Comparison of ENCODE assay signal across 8 cellular contexts in genomic region chr1:36160949-36161485, GRCh38. TPM values are rescaled to one million over a fixed set of nuclear protein-coding genes. Genes with fewer than 3 reads are reported as not detected.
DNase-seq lines count a peak whose midpoint lies in the region; ATAC-seq and TF ChIP-seq lines count a peak whose summit lies in the region.

No MANE protein-coding gene starts in this region.

- peak overlapping the region; percentile 76 for H3K4me3 ChIP-seq in endodermal cell (ENCODE audit: low read length)
- H3K4me3 ChIP-seq in mesodermal cell (ENCODE audit: extremely low read depth, insufficient read depth, low read length, poor library complexity, severe bottlenecking) = peak overlapping the region; percentile 38

- CTCF ChIA-PET in activated CD8-positive, alpha-beta T cell treated with anti-CD3 and anti-CD28 coated beads, Interleukin-2, amount 10 ng/mL, durations not matched to agents 7 days and 5 days (lab: Charles Lee) = interaction anchor here (0.8 to 6.7 kb wide), 11 partner anchors 10 to 182 kb away, joined by 4 to 157 read pairs (median 7); partner anchors contain the start of genes SH3D21, THRAP3 and TRAPPC3

- WGBS in endodermal cell (ENCODE audit: insufficient coverage in 1 of 2, insufficient read length in 1 of 2), 2 experiments = 23 to 25% methylated on average over 8 to 12 of the region's 12 CpGs
- 8 to 11% methylated on average over 7 to 11 of the region's 12 CpGs for WGBS in mesodermal cell (ENCODE audit: insufficient coverage in 2 of 2), 2 experiments

- H3K27me3 Mint-ChIP-seq in activated CD8-positive, alpha-beta T cell treated with anti-CD3 and anti-CD28 coated beads, Interleukin-2, amount 10 ng/mL, durations not matched to agents 7 days and 5 days (ENCODE audit: low read depth) = no peaks in the 10 kb centered on the region
- H3K27me3 Mint-ChIP-seq in endodermal cell (ENCODE audit: insufficient read depth) = no peaks in the 10 kb centered on the region

- H3K27me3 ChIP-seq in endodermal cell (ENCODE audit: control insufficient read depth, insufficient read depth, low read length, poor library complexity, severe bottlenecking) = no peaks in the 10 kb centered on the region

- peak overlapping the region; percentile 76 for H3K27ac ChIP-seq in endodermal cell (ENCODE audit: low read depth, low read length)
- peak overlapping the region; percentile 84 for H3K27ac ChIP-seq in mesodermal cell (ENCODE audit: low read depth, low read length, severe bottlenecking)

- H3K36me3 ChIP-seq in endodermal cell (ENCODE audit: control insufficient read depth, insufficient read depth, low read length) (peaks cover 45% of the 10 kb centered on the region), mesodermal cell (ENCODE audit: control insufficient read depth, insufficient read depth, low read length) (peaks cover 72% of the 10 kb centered on the region)

- peak; percentile 43 for ATAC-seq in activated CD8-positive, alpha-beta T cell treated with anti-CD3 and anti-CD28 coated beads, Interleukin-2, amount 10 ng/mL, durations not matched to agents 7 days and 5 days
- ATAC-seq in stimulated activated naive CD8-positive, alpha-beta T cell treated with anti-CD3 and anti-CD28 coated beads, Interleukin-15, Interleukin-2, amounts not matched to agents 100 U/mL and 50 U/mL, for 24 hours = peak; percentile 64
- no peak for ATAC-seq in HG03097 (IDR thresholded peaks at IDR 0.05; ENCODE audit: low FRiP score, unreplicated experiment)

- peak overlapping the region; percentile 89 for H3K27ac Mint-ChIP-seq in activated CD8-positive, alpha-beta T cell treated with anti-CD3 and anti-CD28 coated beads, Interleukin-2, amount 10 ng/mL, durations not matched to agents 7 days and 5 days
- peak overlapping the region; percentile 87 for H3K27ac Mint-ChIP-seq in endodermal cell

- H3K4me1 ChIP-seq in endodermal cell (ENCODE audit: control insufficient read depth, insufficient read depth, low read length) = peaks cover 32% of the 10 kb centered on the region
- peaks cover 47% of the 10 kb centered on the region for H3K4me1 ChIP-seq in mesodermal cell (ENCODE audit: control insufficient read depth, insufficient read depth, low read length, poor library complexity, severe bottlenecking)

- H3K9me3 Mint-ChIP-seq in activated CD8-positive, alpha-beta T cell treated with anti-CD3 and anti-CD28 coated beads, Interleukin-2, amount 10 ng/mL, durations not matched to agents 7 days and 5 days (ENCODE audit: insufficient read depth) = no peaks in the 10 kb centered on the region
- H3K9me3 Mint-ChIP-seq in endodermal cell = no peaks in the 10 kb centered on the region

- H3K9me3 ChIP-seq in endodermal cell (ENCODE audit: control insufficient read depth, low read length) = no peaks in the 10 kb centered on the region
- H3K9me3 ChIP-seq in mesodermal cell (ENCODE audit: control insufficient read depth, low read length) = no peaks in the 10 kb centered on the region

- peak; percentile 73 for TF ChIP-seq CTCF in endodermal cell (conservative IDR thresholded peaks at IDR 0.05)

- H3K36me3 Mint-ChIP-seq in activated CD8-positive, alpha-beta T cell treated with anti-CD3 and anti-CD28 coated beads, Interleukin-2, amount 10 ng/mL, durations not matched to agents 7 days and 5 days (ENCODE audit: low read depth) = peaks cover 68% of the 10 kb centered on the region
- peaks cover 29% of the 10 kb centered on the region for H3K36me3 Mint-ChIP-seq in endodermal cell (ENCODE audit: low read depth)

- H3K4me3 Mint-ChIP-seq in activated CD8-positive, alpha-beta T cell treated with anti-CD3 and anti-CD28 coated beads, Interleukin-2, amount 10 ng/mL, durations not matched to agents 7 days and 5 days = peak overlapping the region; percentile 72
- peak overlapping the region; percentile 51 for H3K4me3 Mint-ChIP-seq in endodermal cell

- peak overlapping the region; percentile 42 for H3K9ac ChIP-seq in endodermal cell (ENCODE audit: extremely low read depth, low read length, poor library complexity, severe bottlenecking)

- TF ChIP-seq POLR2A in GM15510 (IDR thresholded peaks at IDR 0.05; ENCODE audit: borderline replicate concordance, extremely low read depth, insufficient read length) = peak; percentile 65

- POLR2A ChIA-PET in activated CD8-positive, alpha-beta T cell treated with anti-CD3 and anti-CD28 coated beads, Interleukin-2, amount 10 ng/mL, durations not matched to agents 7 days and 5 days (lab: Charles Lee) = interaction anchor here (0.6 to 4.6 kb wide), 11 partner anchors 9 to 298 kb away, joined by 3 to 56 read pairs (median 6); partner anchors contain the start of genes THRAP3 and TRAPPC3

- DNase-seq in NCI-H2029 treated with DMSO at 0.1 percent for 48 hours (lab: John Stamatoyannopoulos, UW) (peak; percentile 9), endodermal cell (peak; percentile 89), NCI-H82 (lab: John Stamatoyannopoulos, UW) (no peak)
- DNase-seq in activated CD8-positive, alpha-beta T cell treated with anti-CD3 and anti-CD28 coated beads, Interleukin-2, amount 10 ng/mL, durations not matched to agents 7 days and 5 days = peak; percentile 84
- DNase-seq in stimulated activated naive CD8-positive, alpha-beta T cell treated with anti-CD3 and anti-CD28 coated beads, Interleukin-15, Interleukin-2, amounts not matched to agents 100 U/mL and 50 U/mL, for 24 hours = peak; percentile 79

- peaks cover 68% of the 10 kb centered on the region for H3K4me1 Mint-ChIP-seq in activated CD8-positive, alpha-beta T cell treated with anti-CD3 and anti-CD28 coated beads, Interleukin-2, amount 10 ng/mL, durations not matched to agents 7 days and 5 days (ENCODE audit: low read depth)
- H3K4me1 Mint-ChIP-seq in endodermal cell = peaks cover 58% of the 10 kb centered on the region

RNA-seq across cellular contexts. Expression of gene MAP7D1, which starts 5.1 kb away (rescaled TPM):
- 100 to 1,000 TPM; 235 to 245 TPM for total RNA-seq in activated CD8-positive, alpha-beta T cell treated with anti-CD3 and anti-CD28 coated beads, Interleukin-2, amount 10 ng/mL, durations not matched to agents 7 days and 5 days
- total RNA-seq in endodermal cell = 100 to 1,000 TPM; 119 to 120 TPM
- 121 TPM for polyA plus RNA-seq in endodermal cell (2013, experiment 1 of 2)
- polyA plus RNA-seq in endodermal cell (2013, experiment 2 of 2) = 114 TPM
- polyA plus RNA-seq in mesodermal cell (2013, experiment 1 of 2) = 148 TPM
- 124 TPM for polyA plus RNA-seq in mesodermal cell (2013, experiment 2 of 2)

RNA-seq across cellular contexts. Expression of gene TRAPPC3, which starts 11.7 kb away (rescaled TPM):
- total RNA-seq in activated CD8-positive, alpha-beta T cell treated with anti-CD3 and anti-CD28 coated beads, Interleukin-2, amount 10 ng/mL, durations not matched to agents 7 days and 5 days = 10 to 100 TPM; 55.6 to 56.4 TPM
- 10 to 100 TPM; 61.5 to 79.9 TPM for total RNA-seq in endodermal cell
- polyA plus RNA-seq in endodermal cell (2013, experiment 1 of 2) = 69.1 TPM
- 71.4 TPM for polyA plus RNA-seq in endodermal cell (2013, experiment 2 of 2)
- 61.7 TPM for polyA plus RNA-seq in mesodermal cell (2013, experiment 1 of 2)
- 55.2 TPM for polyA plus RNA-seq in mesodermal cell (2013, experiment 2 of 2)

RNA-seq across cellular contexts. Expression of gene COL8A2, which starts 36.0 kb away (rescaled TPM):
- total RNA-seq in activated CD8-positive, alpha-beta T cell treated with anti-CD3 and anti-CD28 coated beads, Interleukin-2, amount 10 ng/mL, durations not matched to agents 7 days and 5 days = under 1 TPM in 1 of 2 experiments, not detected in 1; 0.08 TPM
- total RNA-seq in endodermal cell = under 1 TPM; 0.18 to 0.40 TPM
- polyA plus RNA-seq in endodermal cell (2013, experiment 1 of 2) = 1.7 TPM
- polyA plus RNA-seq in endodermal cell (2013, experiment 2 of 2) = 1.7 TPM
- 0.37 TPM for polyA plus RNA-seq in mesodermal cell (2013, experiment 1 of 2)
- 0.61 TPM for polyA plus RNA-seq in mesodermal cell (2013, experiment 2 of 2)
